ENCODE assay signal across 2 cellular contexts in genomic region chr20:15639839-15640238, GRCh38.
TF ChIP-seq lines count a peak whose summit lies in the region.

No MANE protein-coding gene starts in this region.

TF ChIP-seq in HepG2, 621 proteins besides CTCF, POLR2A, EP300 and RAD21 (continues in another document):
- no peak for TF ChIP-seq DZIP1 (CRISPR knock-in tag; IDR thresholded peaks at IDR 0.05)
- TF ChIP-seq ZNF747 (CRISPR knock-in tag; IDR thresholded peaks at IDR 0.05; ENCODE audit: borderline replicate concordance): no peak
- no peak for TF ChIP-seq ZNF318 (CRISPR knock-in tag; IDR thresholded peaks at IDR 0.05)
- TF ChIP-seq AKAP8 (CRISPR knock-in tag; IDR thresholded peaks at IDR 0.05): no peak
- TF ChIP-seq ATF7 (IDR thresholded peaks at IDR 0.05): peak; percentile 27; the same call in 1 of the 2 replicates
- no peak for TF ChIP-seq ATF7 (CRISPR knock-in tag; IDR thresholded peaks at IDR 0.05)
- TF ChIP-seq TEAD2 (CRISPR knock-in tag; IDR thresholded peaks at IDR 0.05): no peak
- 0 out of 2 replicates have a peak, but pooled peaks have one; percentile 15 for TF ChIP-seq FOXP1 (IDR thresholded peaks at IDR 0.05)
- no peak for TF ChIP-seq FOXP1 (CRISPR knock-in tag; IDR thresholded peaks at IDR 0.05)
- TF ChIP-seq SNRNP70 (IDR thresholded peaks at IDR 0.05; ENCODE audit: low read depth, low read length): no peak

TF ChIP-seq in GM12878, 131 proteins besides CTCF, POLR2A, EP300 and RAD21 (continued from another document):
- no peak for TF ChIP-seq PKNOX1 (IDR thresholded peaks at IDR 0.05)
